25 cellular contexts compared by ENCODE assay signal in genomic region chr13:111666377-111666776, GRCh38.
"Had no signal": no experiment of that assay in that cellular context is flagged by ENCODE, and none has a peak within 500 bp of the region (broad histone marks: within the 10 kb centered on the region; RNA-seq: fewer than 3 reads in every experiment).

No MANE protein-coding gene starts in this region.

- H2AFZ ChIP-seq: parathyroid adenoma had no signal

- H3K27me3 Mint-ChIP-seq: stimulated activated naive CD8-positive, alpha-beta T cell treated with anti-CD3 and anti-CD28 coated beads, Interleukin-15, amount 100 ng/mL, for 72 hours had no signal

- H3K9ac ChIP-seq: parathyroid adenoma had no signal

- H3K4me1 Mint-ChIP-seq: activated naive CD8-positive, alpha-beta T cell treated with anti-CD3 and anti-CD28 coated beads for 36 hours; activated T-helper 17 cell treated with anti-CD3 and anti-CD28 coated beads, Interleukin-2, amount 50 U/mL, for 72 hours; stimulated activated effector memory CD8-positive, alpha-beta T cell treated with anti-CD3 and anti-CD28 coated beads, Interleukin-12 subunit alpha, Interleukin-12 subunit beta, amount 100 ng/mL, for 72 hours; stimulated activated naive CD8-positive, alpha-beta T cell treated with anti-CD3 and anti-CD28 coated beads, Interleukin-15, amount 100 ng/mL, for 72 hours had no signal

- H3K4me1 ChIP-seq: gastrocnemius medialis, parathyroid adenoma had no signal

- H3K9me3 ChIP-seq: esophagus muscularis mucosa, gastrocnemius medialis, tibial nerve had no signal

- DNase-seq: activated CD4-positive, alpha-beta T cell treated with anti-CD3 and anti-CD28 coated beads for 1 hour; activated CD4-positive, alpha-beta T cell treated with anti-CD3 and anti-CD28 coated beads, Interleukin-2, amount 50 U/mL, for 4 hours; activated CD8-positive, alpha-beta memory T cell treated with anti-CD3 and anti-CD28 coated beads for 24 hours; activated CD8-positive, alpha-beta memory T cell treated with anti-CD3 and anti-CD28 coated beads, Interleukin-2, amount 50 U/mL, for 4 hours; activated naive CD4-positive, alpha-beta T cell treated with Interleukin-2 at 50 U/mL for 16 hours; activated naive CD8-positive, alpha-beta T cell treated with anti-CD3 and anti-CD28 coated beads for 36 hours; activated T-cell treated with anti-CD3 and anti-CD28 coated beads, Interleukin-2, amount 50 U/mL, for 24 hours; cerebellar nuclear complex; effector CD8-positive, alpha-beta T cell; gastrocnemius medialis; hippocampal formation; left ventricle myocardium superior; small intestine; stimulated activated CD4-positive, alpha-beta T cell treated with anti-CD3 and anti-CD28 coated beads, Interleukin-2, amount 100 ng/mL, for 24 hours; stimulated activated naive CD8-positive, alpha-beta T cell treated with anti-CD3 and anti-CD28 coated beads, Interleukin-15, amount 100 ng/mL, for 72 hours; T-helper 9 cell had no signal

- H3K27ac ChIP-seq: coronary artery, esophagus muscularis mucosa, gastrocnemius medialis, parathyroid adenoma, tibial nerve had no signal

- H3K4me3 Mint-ChIP-seq: activated naive CD8-positive, alpha-beta T cell treated with anti-CD3 and anti-CD28 coated beads for 36 hours; activated T-cell treated with anti-CD3 and anti-CD28 coated beads, Interleukin-2, amount 50 U/mL, for 24 hours; activated T-helper 17 cell treated with anti-CD3 and anti-CD28 coated beads, Interleukin-2, amount 50 U/mL, for 72 hours; stimulated activated effector memory CD8-positive, alpha-beta T cell treated with anti-CD3 and anti-CD28 coated beads, Interleukin-12 subunit alpha, Interleukin-12 subunit beta, amount 100 ng/mL, for 72 hours; stimulated activated naive CD8-positive, alpha-beta T cell treated with anti-CD3 and anti-CD28 coated beads, Interleukin-15, amount 100 ng/mL, for 72 hours had no signal

- FAIRE-seq: astrocyte, small intestine had no signal

- ATAC-seq: activated T-helper 17 cell treated with anti-CD3 and anti-CD28 coated beads, Interleukin-2, amount 50 U/mL, for 72 hours; gastrocnemius medialis; left ventricle myocardium superior; sciatic nerve; stimulated activated effector memory CD8-positive, alpha-beta T cell treated with anti-CD3 and anti-CD28 coated beads, Interleukin-12 subunit alpha, Interleukin-12 subunit beta, amount 100 ng/mL, for 72 hours; stimulated activated naive CD8-positive, alpha-beta T cell treated with anti-CD3 and anti-CD28 coated beads, Interleukin-15, amount 100 ng/mL, for 72 hours had no signal

- H3K9me3 Mint-ChIP-seq: activated naive CD8-positive, alpha-beta T cell treated with anti-CD3 and anti-CD28 coated beads for 36 hours; activated T-cell treated with anti-CD3 and anti-CD28 coated beads, Interleukin-2, amount 50 U/mL, for 24 hours; activated T-helper 17 cell treated with anti-CD3 and anti-CD28 coated beads, Interleukin-2, amount 50 U/mL, for 72 hours; nephron; stimulated activated effector memory CD8-positive, alpha-beta T cell treated with anti-CD3 and anti-CD28 coated beads, Interleukin-12 subunit alpha, Interleukin-12 subunit beta, amount 100 ng/mL, for 72 hours; stimulated activated naive CD8-positive, alpha-beta T cell treated with anti-CD3 and anti-CD28 coated beads, Interleukin-15, amount 100 ng/mL, for 72 hours had no signal

- H3K36me3 ChIP-seq: esophagus muscularis mucosa, gastrocnemius medialis, tibial nerve had no signal

- H3K27me3 ChIP-seq: tibial nerve had no signal

- H3K27ac Mint-ChIP-seq: activated naive CD8-positive, alpha-beta T cell treated with anti-CD3 and anti-CD28 coated beads for 36 hours; activated T-cell treated with anti-CD3 and anti-CD28 coated beads, Interleukin-2, amount 50 U/mL, for 24 hours; activated T-helper 17 cell treated with anti-CD3 and anti-CD28 coated beads, Interleukin-2, amount 50 U/mL, for 72 hours; nephron; stimulated activated effector memory CD8-positive, alpha-beta T cell treated with anti-CD3 and anti-CD28 coated beads, Interleukin-12 subunit alpha, Interleukin-12 subunit beta, amount 100 ng/mL, for 72 hours; stimulated activated naive CD8-positive, alpha-beta T cell treated with anti-CD3 and anti-CD28 coated beads, Interleukin-15, amount 100 ng/mL, for 72 hours had no signal

- H3K36me3 Mint-ChIP-seq: activated naive CD8-positive, alpha-beta T cell treated with anti-CD3 and anti-CD28 coated beads for 36 hours; stimulated activated effector memory CD8-positive, alpha-beta T cell treated with anti-CD3 and anti-CD28 coated beads, Interleukin-12 subunit alpha, Interleukin-12 subunit beta, amount 100 ng/mL, for 72 hours had no signal

- H3K4me3 ChIP-seq: coronary artery, esophagus muscularis mucosa, gastrocnemius medialis, tibial nerve had no signal
